In genomic region chr10:91924212-91925021, GRCh38 we compare ENCODE assay signal across 8 cellular contexts. TPM values are rescaled to one million over a fixed set of nuclear protein-coding genes. Genes with fewer than 3 reads are reported as not detected.
A peak's percentile ranks its signal among the peaks of the same experiment; 100 is the strongest.
DNase-seq lines count a peak whose midpoint lies in the region; FAIRE-seq and TF ChIP-seq lines count a peak whose summit lies in the region.

No MANE protein-coding gene starts in this region.

- DNase-seq in GM10248 (ENCODE audit: extremely low spot score), result peak; percentile 63
- DNase-seq in H54 (ENCODE audit: insufficient read length, low spot score), result no peak
- DNase-seq in NCI-H82 (lab: John Stamatoyannopoulos, UW), result peak; percentile 56
- DNase-seq in mesothelial cell of epicardium (ENCODE audit: low spot score in 2 of 2, unreplicated experiment in 2 of 2), result no peak
- DNase-seq in GM03348 (ENCODE audit: low spot score), result no peak
- no peak for DNase-seq in cerebellar nuclear complex (lab: John Stamatoyannopoulos, UW)
- no peak for DNase-seq in NCI-H774 (lab: John Stamatoyannopoulos, UW)

- H3K36me3 Mint-ChIP-seq in mesothelial cell of epicardium, result peaks cover 6% of the 10 kb centered on the region

- no peaks in the 10 kb centered on the region for H3K27me3 Mint-ChIP-seq in mesothelial cell of epicardium (ENCODE audit: low read depth)

- POLR2A ChIA-PET in GM10248 (lab: Yijun Ruan, JAX), result interaction anchor here (0.5 to 1.3 kb wide), 5 partner anchors 17 to 625 kb away, joined by 3 to 6 read pairs (median 4); partner anchors contain the start of gene TNKS2

- peak overlapping the region; percentile 80 for H3K4me3 Mint-ChIP-seq in mesothelial cell of epicardium

- H3K27ac ChIP-seq in cingulate gyrus (ENCODE audit: low read depth, low read length), result peak overlapping the region; percentile 98

- peak; percentile 90 for FAIRE-seq in H54 (lab: Jason Lieb, UNC)

- TF ChIP-seq CTCF in GM10248 (IDR thresholded peaks at IDR 0.05; ENCODE audit: control extremely low read depth, extremely low read depth, low read depth, missing control alignments) (no peak), mesothelial cell of epicardium (IDR thresholded peaks at IDR 0.05; ENCODE audit: unreplicated experiment) (no peak)

- CTCF ChIA-PET in GM10248 (lab: Yijun Ruan, JAX), result interaction anchor here (0.7 to 2.1 kb wide), 5 partner anchors 11 to 627 kb away, joined by 3 to 5 read pairs (median 4); partner anchors contain the start of gene FGFBP3

- no peaks in the 10 kb centered on the region for H3K9me3 Mint-ChIP-seq in mesothelial cell of epicardium

- no peak for TF ChIP-seq POLR2A in H54 (IDR thresholded peaks at IDR 0.05; ENCODE audit: low read depth, low read length)

- H3K4me1 Mint-ChIP-seq in mesothelial cell of epicardium, result peaks cover 32% of the 10 kb centered on the region

- H3K27ac Mint-ChIP-seq in mesothelial cell of epicardium, result peak overlapping the region; percentile 100

RNA-seq across cellular contexts. Expression of gene BTAF1, which starts 0.8 kb away (rescaled TPM):
- 54.2 to 57.1 TPM (median 55.3 TPM) in 3 replicates for total RNA-seq in mesothelial cell of epicardium

RNA-seq across cellular contexts. Expression of gene FGFBP3, which starts 15.1 kb away (rescaled TPM):
- total RNA-seq in mesothelial cell of epicardium, result 3.5 to 3.7 TPM (median 3.6 TPM) in 3 replicates

Comparison
In these comparisons a context has a peak if more than half of its experiments do, and no peak if none do; other contexts are left out.
1. DNase-seq: peak in GM10248 (single experiment) and NCI-H82 (single experiment); none in H54 (single experiment), mesothelial cell of epicardium (0 of 2), GM03348 (single experiment), cerebellar nuclear complex (0 of 2) and NCI-H774 (single experiment).